ENCODE assay signal across 10 cellular contexts in genomic region chr1:89363638-89364536, GRCh38. TPM values are rescaled to one million over a fixed set of nuclear protein-coding genes. Genes with fewer than 3 reads are reported as not detected.
A peak's percentile ranks its signal among the peaks of the same experiment; 100 is the strongest.
DNase-seq lines count a peak whose midpoint lies in the region; ATAC-seq lines count a peak whose summit lies in the region.
"Had no signal": no experiment of that assay in that cellular context is flagged by ENCODE, and none has a peak within 500 bp of the region (broad histone marks: within the 10 kb centered on the region; RNA-seq: fewer than 3 reads in every experiment).

Gene GBP6, plus strand, starts transcription at chr1:89364059. Its CDS starts 4,493 bp downstream, at chr1:89368552.

- H3K27ac Mint-ChIP-seq in activated T-cell treated with anti-CD3 and anti-CD28 coated beads, Interleukin-2, amount 50 U/mL, for 24 hours, result peak within 1 kb of the TSS; percentile 89
- H3K27ac Mint-ChIP-seq in central memory CD8-positive, alpha-beta T cell (ENCODE audit: low read depth), result peak within 1 kb of the TSS; percentile 47
- peak within 1 kb of the TSS; percentile 58 for H3K27ac Mint-ChIP-seq in stimulated activated naive CD8-positive, alpha-beta T cell treated with anti-CD3 and anti-CD28 coated beads, Interleukin-15, Interleukin-2, amounts not matched to agents 100 ng/mL and 50 ng/mL, for 24 hours

- ATAC-seq in HG03432 (IDR thresholded peaks at IDR 0.05; ENCODE audit: unreplicated experiment), result peak; percentile 43
- ATAC-seq in central memory CD8-positive, alpha-beta T cell (replicated peaks; ENCODE audit: extremely low read depth, poor library complexity, severe bottlenecking), result no peak

- no peaks in the 10 kb centered on the region for H3K9me3 Mint-ChIP-seq in activated T-cell treated with anti-CD3 and anti-CD28 coated beads, Interleukin-2, amount 50 U/mL, for 24 hours
- no peaks in the 10 kb centered on the region for H3K9me3 Mint-ChIP-seq in central memory CD8-positive, alpha-beta T cell
- no peaks in the 10 kb centered on the region for H3K9me3 Mint-ChIP-seq in stimulated activated naive CD8-positive, alpha-beta T cell treated with anti-CD3 and anti-CD28 coated beads, Interleukin-15, Interleukin-2, amounts not matched to agents 100 ng/mL and 50 ng/mL, for 24 hours

- H3K27me3 Mint-ChIP-seq in activated T-cell treated with anti-CD3 and anti-CD28 coated beads, Interleukin-2, amount 50 U/mL, for 24 hours, result no peaks in the 10 kb centered on the region
- no peaks in the 10 kb centered on the region for H3K27me3 Mint-ChIP-seq in central memory CD8-positive, alpha-beta T cell
- H3K27me3 Mint-ChIP-seq in stimulated activated naive CD8-positive, alpha-beta T cell treated with anti-CD3 and anti-CD28 coated beads, Interleukin-15, Interleukin-2, amounts not matched to agents 100 ng/mL and 50 ng/mL, for 24 hours, result peaks cover 7% of the 10 kb centered on the region

- no peak for DNase-seq in activated T-cell treated with anti-CD3 and anti-CD28 coated beads, Interleukin-2, amount 50 U/mL, for 24 hours
- DNase-seq in activated T-cell treated with anti-CD3 and anti-CD28 coated beads for 4 hours (no peak), NCI-H524 (lab: John Stamatoyannopoulos, UW) (no peak), HT-29 (ENCODE audit: low spot score) (no peak)
- DNase-seq in central memory CD8-positive, alpha-beta T cell (ENCODE audit: low spot score in 2 of 2), result no peak
- no peak for DNase-seq in activated CD4-positive, CD25-positive, alpha-beta regulatory T cell (lab: John Stamatoyannopoulos, UW)
- DNase-seq: GOT3, stomach had no signal

- peak within 1 kb of the TSS; percentile 58 for H3K4me3 Mint-ChIP-seq in activated T-cell treated with anti-CD3 and anti-CD28 coated beads, Interleukin-2, amount 50 U/mL, for 24 hours
- no peak within 1 kb of the TSS for H3K4me3 Mint-ChIP-seq in central memory CD8-positive, alpha-beta T cell
- H3K4me3 Mint-ChIP-seq in stimulated activated naive CD8-positive, alpha-beta T cell treated with anti-CD3 and anti-CD28 coated beads, Interleukin-15, Interleukin-2, amounts not matched to agents 100 ng/mL and 50 ng/mL, for 24 hours, result peak within 1 kb of the TSS; percentile 39

- peaks cover 21% of the 10 kb centered on the region for H3K4me1 Mint-ChIP-seq in activated T-cell treated with anti-CD3 and anti-CD28 coated beads, Interleukin-2, amount 50 U/mL, for 24 hours (ENCODE audit: low read depth)
- peaks cover 11% of the 10 kb centered on the region for H3K4me1 Mint-ChIP-seq in central memory CD8-positive, alpha-beta T cell
- H3K4me1 Mint-ChIP-seq in stimulated activated naive CD8-positive, alpha-beta T cell treated with anti-CD3 and anti-CD28 coated beads, Interleukin-15, Interleukin-2, amounts not matched to agents 100 ng/mL and 50 ng/mL, for 24 hours (ENCODE audit: low read depth), result peaks cover 15% of the 10 kb centered on the region

- H3K36me3 Mint-ChIP-seq in activated T-cell treated with anti-CD3 and anti-CD28 coated beads, Interleukin-2, amount 50 U/mL, for 24 hours (ENCODE audit: low read depth), result no peaks in the 10 kb centered on the region
- no peaks in the 10 kb centered on the region for H3K36me3 Mint-ChIP-seq in central memory CD8-positive, alpha-beta T cell (ENCODE audit: insufficient read depth)
- no peaks in the 10 kb centered on the region for H3K36me3 Mint-ChIP-seq in stimulated activated naive CD8-positive, alpha-beta T cell treated with anti-CD3 and anti-CD28 coated beads, Interleukin-15, Interleukin-2, amounts not matched to agents 100 ng/mL and 50 ng/mL, for 24 hours (ENCODE audit: low read depth)

RNA-seq across cellular contexts. Expression of gene GBP6, which starts in this region (rescaled TPM):
- not detected in 2 replicates for total RNA-seq in HT-29 (2014; rRNA removed; shearing (Covaris generic))
